In genomic region chr13:21671793-21672680, GRCh38 we compare ENCODE assay signal across 8 cellular contexts. TPM values are rescaled to one million over a fixed set of nuclear protein-coding genes. Genes with fewer than 3 reads are reported as not detected.
DNase-seq lines count a peak whose midpoint lies in the region; TF ChIP-seq lines count a peak whose summit lies in the region.

No MANE protein-coding gene starts in this region.

- DNase-seq in NCI-H1417 (lab: John Stamatoyannopoulos, UW) (peak in 2 of 3 experiments; percentile 27 to 34), NCI-H1417 treated with DMSO at 0.1 percent for 48 hours (lab: John Stamatoyannopoulos, UW) (no peak), NCI-H526 treated with DMSO at 0.1 percent for 48 hours (lab: John Stamatoyannopoulos, UW) (peak; percentile 73), epithelial cell of proximal tubule (ENCODE audit: low read depth) (no peak), retina (peak; percentile 66), HK-2 (ENCODE audit: unreplicated experiment) (no peak), amniotic stem cell (lab: John Stamatoyannopoulos, UW) (no peak), EL (no peak)

- peak overlapping the region; percentile 72 for H3K4me3 ChIP-seq in epithelial cell of proximal tubule (ENCODE audit: low read depth, low read length)

- TF ChIP-seq CTCF in epithelial cell of proximal tubule (conservative IDR thresholded peaks at IDR 0.05; ENCODE audit: low read depth, low read length): no peak

RNA-seq across cellular contexts. Expression of gene FGF9, which starts 1.2 kb away (rescaled TPM):
- total RNA-seq in epithelial cell of proximal tubule: 0.22 and 0.75 TPM in 2 replicates

Comparison
In these comparisons a context has a peak if more than half of its experiments do, and no peak if none do; other contexts are left out.
1. DNase-seq: peak in NCI-H1417 (2 of 3), NCI-H526 treated with DMSO at 0.1 percent for 48 hours (single experiment) and retina (single experiment); none in NCI-H1417 treated with DMSO at 0.1 percent for 48 hours (single experiment), epithelial cell of proximal tubule (single experiment), HK-2 (single experiment), amniotic stem cell (single experiment) and EL (single experiment).